In genomic region chr18:54931152-54931551, GRCh38 we compare ENCODE assay signal across 26 cellular contexts. TPM values are rescaled to one million over a fixed set of nuclear protein-coding genes. Genes with fewer than 3 reads are reported as not detected.
"Had no signal": no experiment of that assay in that cellular context is flagged by ENCODE, and none has a peak within 500 bp of the region (broad histone marks: within the 10 kb centered on the region; RNA-seq: fewer than 3 reads in every experiment).

No MANE protein-coding gene starts in this region.

- H3K4me3 Mint-ChIP-seq: activated CD4-positive, alpha-beta T cell treated with anti-CD3 and anti-CD28 coated beads, Interleukin-2, amount 10 ng/mL, durations not matched to agents 7 days and 5 days; activated CD8-positive, alpha-beta T cell treated with anti-CD3 and anti-CD28 coated beads, Interleukin-2, amount 10 ng/mL, durations not matched to agents 7 days and 5 days; memory B cell; nephron; stimulated activated naive CD8-positive, alpha-beta T cell treated with anti-CD3 and anti-CD28 coated beads, Interleukin-15, Interleukin-2, amounts not matched to agents 100 ng/mL and 50 ng/mL, for 24 hours had no signal

- H3K36me3 ChIP-seq: neutrophil, tibial artery had no signal

- H3K27ac ChIP-seq: neutrophil, parathyroid adenoma, right lobe of liver, skin epidermis, tibial artery had no signal

- ATAC-seq: activated CD8-positive, alpha-beta T cell treated with anti-CD3 and anti-CD28 coated beads, Interleukin-2, amount 10 ng/mL, durations not matched to agents 7 days and 5 days; activated naive CD4-positive, alpha-beta T cell treated with anti-CD3 and anti-CD28 coated beads, Interleukin-2, amount 50 U/mL, for 72 hours; esophagus mucosa; right lobe of liver had no signal

- H3K4me3 ChIP-seq: right lobe of liver, skin epidermis, tibial artery had no signal

- H3K9me3 ChIP-seq: neutrophil, right lobe of liver, tibial artery had no signal

- H3K36me3 Mint-ChIP-seq: activated naive CD4-positive, alpha-beta T cell treated with anti-CD3 and anti-CD28 coated beads, Interleukin-2, amount 50 U/mL, for 72 hours; memory B cell had no signal

- DNase-seq: activated CD4-positive, alpha-beta T cell treated with anti-CD3 and anti-CD28 coated beads, Interleukin-2, amount 10 ng/mL, durations not matched to agents 7 days and 5 days; activated CD8-positive, alpha-beta T cell treated with anti-CD3 and anti-CD28 coated beads, Interleukin-2, amount 10 ng/mL, durations not matched to agents 7 days and 5 days; activated gamma-delta T cell treated with Interleukin-2 at 50 U/mL for 16 hours; aorta; central memory CD4-positive, alpha-beta T cell; dermis blood vessel endothelial cell; effector CD8-positive, alpha-beta T cell; hypothalamus; right lobe of liver; stimulated activated CD4-positive, alpha-beta T cell treated with anti-CD3 and anti-CD28 coated beads, Interleukin-1b, Interleukin-23, amount 100 ng/mL, for 48 hours; substantia nigra; T1000; tibial artery had no signal

- H3K27me3 ChIP-seq: neutrophil, right lobe of liver, tibial artery had no signal

- H3K27me3 Mint-ChIP-seq: memory B cell had no signal

- H3K4me1 Mint-ChIP-seq: activated CD4-positive, alpha-beta T cell treated with anti-CD3 and anti-CD28 coated beads, Interleukin-2, amount 10 ng/mL, durations not matched to agents 7 days and 5 days; memory B cell; nephron had no signal

- H3K9me3 Mint-ChIP-seq: activated CD4-positive, alpha-beta T cell treated with anti-CD3 and anti-CD28 coated beads, Interleukin-2, amount 10 ng/mL, durations not matched to agents 7 days and 5 days; activated naive CD4-positive, alpha-beta T cell treated with anti-CD3 and anti-CD28 coated beads, Interleukin-2, amount 50 U/mL, for 72 hours; memory B cell; nephron; stimulated activated naive CD8-positive, alpha-beta T cell treated with anti-CD3 and anti-CD28 coated beads, Interleukin-15, Interleukin-2, amounts not matched to agents 100 ng/mL and 50 ng/mL, for 24 hours had no signal

- H2AFZ ChIP-seq: parathyroid adenoma had no signal

- H3K9ac ChIP-seq: parathyroid adenoma had no signal

- H3K4me1 ChIP-seq: parathyroid adenoma, right lobe of liver, tibial artery had no signal

- H3K79me2 ChIP-seq: parathyroid adenoma had no signal

- H3K27ac Mint-ChIP-seq: activated CD4-positive, alpha-beta T cell treated with anti-CD3 and anti-CD28 coated beads, Interleukin-2, amount 10 ng/mL, durations not matched to agents 7 days and 5 days; activated CD8-positive, alpha-beta T cell treated with anti-CD3 and anti-CD28 coated beads, Interleukin-2, amount 10 ng/mL, durations not matched to agents 7 days and 5 days; activated naive CD4-positive, alpha-beta T cell treated with anti-CD3 and anti-CD28 coated beads, Interleukin-2, amount 50 U/mL, for 72 hours; memory B cell; nephron; stimulated activated naive CD8-positive, alpha-beta T cell treated with anti-CD3 and anti-CD28 coated beads, Interleukin-15, Interleukin-2, amounts not matched to agents 100 ng/mL and 50 ng/mL, for 24 hours had no signal

- FAIRE-seq: frontal cortex, islet of Langerhans had no signal

RNA-seq across cellular contexts. Expression of gene CCDC68, which starts 28.1 kb away (rescaled TPM):
- total RNA-seq: activated CD8-positive, alpha-beta T cell treated with anti-CD3 and anti-CD28 coated beads, Interleukin-2, amount 10 ng/mL, durations not matched to agents 7 days and 5 days; activated naive CD4-positive, alpha-beta T cell treated with anti-CD3 and anti-CD28 coated beads, Interleukin-2, amount 50 U/mL, for 72 hours; mononuclear cell; myocyte; T-helper 1 cell treated with Interleukin-12 subunit alpha and Interleukin-12 subunit beta and Interleukin-4 antibody, amounts not matched to agents 30 ng/mL and 1 ng/mL, for 36 hours had no signal
